ENCODE assay signal across 17 cellular contexts in genomic region chr15:48515497-48515896, GRCh38.
"Had no signal": no experiment of that assay in that cellular context is flagged by ENCODE, and none has a peak within 500 bp of the region (broad histone marks: within the 10 kb centered on the region; RNA-seq: fewer than 3 reads in every experiment).

No MANE protein-coding gene starts in this region.

- H3K4me2 ChIP-seq: hepatocyte had no signal

- H3K9me3 ChIP-seq: right lobe of liver, thyroid gland had no signal

- H3K4me3 ChIP-seq: hepatocyte, right lobe of liver, thyroid gland had no signal

- H3K27ac ChIP-seq: foreskin keratinocyte, hepatocyte, right lobe of liver, thyroid gland had no signal

- H3K36me3 Mint-ChIP-seq: activated CD8-positive, alpha-beta memory T cell treated with anti-CD3 and anti-CD28 coated beads, Interleukin-2, amount 10 ng/mL, durations not matched to agents 7 days and 5 days; activated naive CD8-positive, alpha-beta T cell treated with anti-CD3 and anti-CD28 coated beads, Interleukin-2, amount 10 ng/mL, durations not matched to agents 7 days and 5 days; stimulated activated naive B cell treated with anti-CD40 and anti-IgM and Interleukin-4, amounts not matched to agents 10 μg/mL and 1 μg/mL and 100 μg/mL, for 72 hours had no signal

- H3K27ac Mint-ChIP-seq: activated B cell treated with CpG ODN at 0.5 μM for 24 hours; activated CD4-positive, alpha-beta memory T cell treated with anti-CD3 and anti-CD28 coated beads, Interleukin-2, amount 10 ng/mL, durations not matched to agents 7 days and 5 days; activated CD8-positive, alpha-beta memory T cell treated with anti-CD3 and anti-CD28 coated beads, Interleukin-2, amount 10 ng/mL, durations not matched to agents 7 days and 5 days; activated naive CD8-positive, alpha-beta T cell treated with anti-CD3 and anti-CD28 coated beads, Interleukin-2, amount 10 ng/mL, durations not matched to agents 7 days and 5 days; stimulated activated naive B cell treated with anti-CD40 and anti-IgM and Interleukin-4, amounts not matched to agents 10 μg/mL and 1 μg/mL and 100 μg/mL, for 72 hours had no signal

- H3K9me3 Mint-ChIP-seq: activated B cell treated with CpG ODN at 0.5 μM for 24 hours; activated CD4-positive, alpha-beta memory T cell treated with anti-CD3 and anti-CD28 coated beads, Interleukin-2, amount 10 ng/mL, durations not matched to agents 7 days and 5 days; activated naive CD8-positive, alpha-beta T cell treated with anti-CD3 and anti-CD28 coated beads, Interleukin-2, amount 10 ng/mL, durations not matched to agents 7 days and 5 days; neural crest cell; stimulated activated naive B cell treated with anti-CD40 and anti-IgM and Interleukin-4, amounts not matched to agents 10 μg/mL and 1 μg/mL and 100 μg/mL, for 72 hours had no signal

- H2AFZ ChIP-seq: hepatocyte had no signal

- ATAC-seq: activated CD8-positive, alpha-beta memory T cell treated with anti-CD3 and anti-CD28 coated beads, Interleukin-2, amount 10 ng/mL, durations not matched to agents 7 days and 5 days; foreskin keratinocyte; left cardiac atrium; stimulated activated naive B cell treated with anti-CD40 and anti-IgM and Interleukin-4, amounts not matched to agents 10 μg/mL and 1 μg/mL and 100 μg/mL, for 72 hours had no signal

- H3K27me3 ChIP-seq: dorsolateral prefrontal cortex, foreskin keratinocyte, hepatocyte, right lobe of liver, thyroid gland had no signal

- H3K79me2 ChIP-seq: hepatocyte had no signal

- H3K4me1 ChIP-seq: foreskin keratinocyte, right lobe of liver had no signal

- H3K36me3 ChIP-seq: right lobe of liver had no signal

- DNase-seq: activated B cell treated with CpG ODN at 0.5 μM for 24 hours; activated CD4-positive, alpha-beta memory T cell treated with anti-CD3 and anti-CD28 coated beads, Interleukin-2, amount 10 ng/mL, durations not matched to agents 7 days and 5 days; activated CD4-positive, alpha-beta T cell treated with anti-CD3 and anti-CD28 coated beads for 4 hours; activated CD8-positive, alpha-beta memory T cell treated with anti-CD3 and anti-CD28 coated beads, Interleukin-2, amount 10 ng/mL, durations not matched to agents 7 days and 5 days; activated naive CD8-positive, alpha-beta T cell treated with anti-CD3 and anti-CD28 coated beads, Interleukin-2, amount 10 ng/mL, durations not matched to agents 7 days and 5 days; amygdala; dorsolateral prefrontal cortex; foreskin keratinocyte; left cardiac atrium; mammary epithelial cell; right lobe of liver; stimulated activated naive B cell treated with anti-CD40 and anti-IgM and Interleukin-4, amounts not matched to agents 10 μg/mL and 1 μg/mL and 100 μg/mL, for 72 hours; T-helper 1 cell; T-helper 9 cell; thyroid gland had no signal
